In genomic region chr19:41957838-41958366, GRCh38 we compare ENCODE assay signal across 8 cellular contexts. TPM values are rescaled to one million over a fixed set of nuclear protein-coding genes. Genes with fewer than 3 reads are reported as not detected.
DNase-seq lines count a peak whose midpoint lies in the region; ATAC-seq, FAIRE-seq and TF ChIP-seq lines count a peak whose summit lies in the region.

No MANE protein-coding gene starts in this region.

- H3K4me1 Mint-ChIP-seq in stimulated activated memory B cell treated with anti-CD40 and anti-IgM and Interleukin-4, amounts not matched to agents 10 μg/mL and 1 μg/mL and 100 μg/mL, for 72 hours: peaks cover 17% of the 10 kb centered on the region

- H3K9me3 ChIP-seq in duodenal mucosa (ENCODE audit: control insufficient read depth in 1 of 2, low read length in 2 of 2): no peaks in the 10 kb centered on the region
- no peaks in the 10 kb centered on the region for H3K9me3 ChIP-seq in left lung

- no peaks in the 10 kb centered on the region for H3K9me3 Mint-ChIP-seq in stimulated activated memory B cell treated with anti-CD40 and anti-IgM and Interleukin-4, amounts not matched to agents 10 μg/mL and 1 μg/mL and 100 μg/mL, for 72 hours

- peak overlapping the region; percentile 90 for H3K4me3 Mint-ChIP-seq in stimulated activated memory B cell treated with anti-CD40 and anti-IgM and Interleukin-4, amounts not matched to agents 10 μg/mL and 1 μg/mL and 100 μg/mL, for 72 hours

- TF ChIP-seq POLR2A in GM12891 (IDR thresholded peaks at IDR 0.05; ENCODE audit: low read depth, low read length): no peak

- H3K27me3 ChIP-seq in duodenal mucosa (ENCODE audit: control insufficient read depth in 1 of 2, insufficient read depth in 2 of 2, low read length in 2 of 2) (no peaks in the 10 kb centered on the region), left lung (no peaks in the 10 kb centered on the region)

- H3K4me1 ChIP-seq in duodenal mucosa (ENCODE audit: control insufficient read depth in 1 of 2, insufficient read depth in 2 of 2, low read length in 2 of 2): peaks cover 28 to 34% of the 10 kb centered on the region in 2 donors
- peaks cover 12 to 20% of the 10 kb centered on the region in 2 donors for H3K4me1 ChIP-seq in left lung

- H3K27ac Mint-ChIP-seq in stimulated activated memory B cell treated with anti-CD40 and anti-IgM and Interleukin-4, amounts not matched to agents 10 μg/mL and 1 μg/mL and 100 μg/mL, for 72 hours: peak overlapping the region; percentile 60

- H3K27ac ChIP-seq in duodenal mucosa (ENCODE audit: low read depth, low read length): peak overlapping the region; percentile 86
- H3K27ac ChIP-seq in left lung: peak overlapping the region; percentile 92 to 97

- peak; percentile 97 for FAIRE-seq in GM12891 (lab: Jason Lieb, UNC)

- intact Hi-C loops in left lung (cut with DNase I): no loop called here

- peak; percentile 86 for ATAC-seq in left lung
- peak; percentile 69 for ATAC-seq in stimulated activated memory B cell treated with anti-CD40 and anti-IgM and Interleukin-4, amounts not matched to agents 10 μg/mL and 1 μg/mL and 100 μg/mL, for 72 hours

- peak; percentile 57 to 88 for TF ChIP-seq CTCF in left lung (IDR thresholded peaks at IDR 0.05)

- no peaks in the 10 kb centered on the region for H3K27me3 Mint-ChIP-seq in stimulated activated memory B cell treated with anti-CD40 and anti-IgM and Interleukin-4, amounts not matched to agents 10 μg/mL and 1 μg/mL and 100 μg/mL, for 72 hours

- H3K9ac ChIP-seq in duodenal mucosa (ENCODE audit: low read depth in 1 of 2, low read length in 2 of 2): peak overlapping the region; percentile 82 to 89

- H3K36me3 Mint-ChIP-seq in stimulated activated memory B cell treated with anti-CD40 and anti-IgM and Interleukin-4, amounts not matched to agents 10 μg/mL and 1 μg/mL and 100 μg/mL, for 72 hours: peaks cover 5% of the 10 kb centered on the region

- DNase-seq in AG20443 (ENCODE audit: low spot score): peak; percentile 87
- DNase-seq in GM12891 (ENCODE audit: insufficient read length, low spot score): peak; percentile 82
- peak; percentile 47 for DNase-seq in NCI-H1694 (lab: John Stamatoyannopoulos, UW)
- peak; percentile 16 for DNase-seq in T1000 (lab: John Stamatoyannopoulos, UW)
- DNase-seq in left lung: peak in 1 of 2 donors; percentile 77
- no peak for DNase-seq in OCI-M2 (lab: John Stamatoyannopoulos, UW; ENCODE audit: unreplicated experiment)

- peaks cover 0 to 6% of the 10 kb centered on the region in 2 donors for H3K36me3 ChIP-seq in duodenal mucosa (ENCODE audit: control insufficient read depth in 1 of 2, insufficient read depth in 2 of 2, low read length in 2 of 2)
- peaks cover 0 to 19% of the 10 kb centered on the region in 2 donors for H3K36me3 ChIP-seq in left lung

- H3K4me3 ChIP-seq in duodenal mucosa (ENCODE audit: low read depth in 1 of 2, low read length in 2 of 2) (peak overlapping the region; percentile 80 to 92), left lung (peak overlapping the region; percentile 92 to 95)

TF ChIP-seq in GM12891, 5 proteins besides CTCF, POLR2A, EP300 and RAD21:
- TF ChIP-seq PAX5 (IDR thresholded peaks at IDR 0.05; ENCODE audit: insufficient read depth, low read length, severe bottlenecking) (peak; percentile 10), SPI1 (IDR thresholded peaks at IDR 0.05; ENCODE audit: low read depth, low read length) (0 out of 2 replicates have a peak, but pooled peaks have one; percentile 27), POLR2AphosphoS5 (IDR thresholded peaks at IDR 0.05; ENCODE audit: low read depth, low read length) (no peak), POU2F2 (IDR thresholded peaks at IDR 0.05; ENCODE audit: low read depth, low read length) (no peak), TAF1 (IDR thresholded peaks at IDR 0.05; ENCODE audit: low read depth, low read length) (no peak)
TF ChIP-seq in GM12891: peak in this region for 2.

RNA-seq across cellular contexts. Expression of gene RABAC1, which starts 1.2 kb away (rescaled TPM):
- polyA plus RNA-seq in GM12891 (2012; ENCODE audit: low read depth, missing spikeins): 49.2 TPM
- 100 to 1,000 TPM; 175 to 186 TPM for total RNA-seq in left lung

RNA-seq across cellular contexts. Expression of gene ERFL, which starts 29.7 kb away (rescaled TPM):
- 0.76 TPM for polyA plus RNA-seq in GM12891 (2012; ENCODE audit: low read depth, missing spikeins)
- under 1 TPM; 0.15 to 0.34 TPM for total RNA-seq in left lung

RNA-seq across cellular contexts. Expression of gene ATP1A3, which starts 36.1 kb away (rescaled TPM):
- 1.6 TPM for polyA plus RNA-seq in GM12891 (2012; ENCODE audit: low read depth, missing spikeins)
- not detected for total RNA-seq in left lung
